ENCODE assay signal across 25 cellular contexts in the genomic region with DNA sequence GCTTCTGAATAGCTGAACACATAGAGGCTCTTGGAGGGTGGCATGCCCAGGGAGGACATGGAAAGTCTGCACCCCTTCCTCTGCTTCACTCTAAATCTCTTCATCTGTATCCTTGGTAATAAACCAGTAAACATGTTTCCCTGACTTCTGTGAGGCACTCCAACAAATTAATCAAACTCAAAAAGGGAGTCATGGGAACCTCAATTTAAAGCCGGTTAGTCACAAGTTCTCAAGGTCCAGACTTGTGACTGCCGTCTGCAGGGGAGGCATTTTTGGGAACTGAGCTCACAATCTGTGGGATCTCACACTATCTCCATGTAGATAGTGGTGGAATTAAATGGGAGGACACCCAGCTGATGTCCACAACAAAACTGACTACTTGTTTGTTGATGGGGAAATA. TPM values are rescaled to one million over a fixed set of nuclear protein-coding genes. Genes with fewer than 3 reads are reported as not detected.
A peak's percentile ranks its signal among the peaks of the same experiment; 100 is the strongest.
DNase-seq lines count a peak whose midpoint lies in the region; ATAC-seq, FAIRE-seq and TF ChIP-seq lines count a peak whose summit lies in the region.
"Had no signal": no experiment of that assay in that cellular context is flagged by ENCODE, and none has a peak within 500 bp of the region (broad histone marks: within the 10 kb centered on the region; RNA-seq: fewer than 3 reads in every experiment).

No MANE protein-coding gene starts in this region.

- no peaks in the 10 kb centered on the region for H3K9me2 ChIP-seq in GM23248 (ENCODE audit: insufficient read depth)

- H3K4me3 ChIP-seq in GM23248 (no peak overlapping the region), astrocyte of the cerebellum (ENCODE audit: low read depth, low read length) (no peak overlapping the region), HepG2 (replicated peaks in 1 of 3; ENCODE audit: insufficient read depth in 1 of 3, low read depth in 2 of 3, low read length in 3 of 3) (no peak overlapping the region), sigmoid colon (no peak overlapping the region)
- H3K4me3 ChIP-seq: transverse colon had no signal

- H3K79me2 ChIP-seq in GM23248 (ENCODE audit: insufficient read depth) (no peaks in the 10 kb centered on the region), HepG2 (ENCODE audit: insufficient read depth, low read length) (no peaks in the 10 kb centered on the region)

- H3K27ac Mint-ChIP-seq in activated T-cell treated with anti-CD3 and anti-CD28 coated beads, Interleukin-2, amount 50 U/mL, for 72 hours = no peak overlapping the region
- H3K27ac Mint-ChIP-seq: activated T-helper 2 cell treated with anti-CD3 and anti-CD28 coated beads, Interferon-gamma antibody, Interleukin-2, Interleukin-4, amounts not matched to agents 10 μg/mL and 5 μg/mL and 100 μg/mL, durations not matched to agents 14 hours and 24 hours and 36 hours; effector memory CD8-positive, alpha-beta T cell; T-helper 1 cell treated with Interleukin-12 subunit alpha and Interleukin-12 subunit beta and Interleukin-4 antibody, amounts not matched to agents 30 μg/mL and 1 μg/mL, for 36 hours had no signal

- H3K36me3 Mint-ChIP-seq in activated T-cell treated with anti-CD3 and anti-CD28 coated beads, Interleukin-2, amount 50 U/mL, for 72 hours (ENCODE audit: insufficient read depth in 2 of 2) = peaks cover 4 to 18% of the 10 kb centered on the region in 2 donors

- TF ChIP-seq POLR2A in HepG2 (IDR thresholded peaks at IDR 0.05; ENCODE audit: insufficient read depth in 1 of 2, low read depth in 2 of 2, low read length in 2 of 2) = no peak
- no peak for TF ChIP-seq POLR2A in sigmoid colon (IDR thresholded peaks at IDR 0.05)

- peaks cover 16% of the 10 kb centered on the region; the same call in 1 of the 2 replicates for H3K36me3 ChIP-seq in GM23248 (ENCODE audit: low read depth)
- H3K36me3 ChIP-seq in HepG2 (replicated peaks in 1 of 2; ENCODE audit: control insufficient read depth in 1 of 2, insufficient read depth in 2 of 2, low read length in 2 of 2) = peaks cover 6 to 28% of the 10 kb centered on the region in 2 experiments; a peak in 3 of 5 replicates
- peaks cover 0 to 59% (median 11%) of the 10 kb centered on the region in 4 donors for H3K36me3 ChIP-seq in sigmoid colon

- H2AFZ ChIP-seq in GM23248 = no peak overlapping the region
- no peak overlapping the region for H2AFZ ChIP-seq in HepG2 (ENCODE audit: low read length)

- H3K27me3 Mint-ChIP-seq in activated T-cell treated with anti-CD3 and anti-CD28 coated beads, Interleukin-2, amount 50 U/mL, for 72 hours (ENCODE audit: low read depth) = no peaks in the 10 kb centered on the region
- H3K27me3 Mint-ChIP-seq: CD4-positive, CD25-positive, alpha-beta regulatory T cell; effector memory CD8-positive, alpha-beta T cell had no signal

- no peak overlapping the region for H3K4me3 Mint-ChIP-seq in activated T-cell treated with anti-CD3 and anti-CD28 coated beads, Interleukin-2, amount 50 U/mL, for 72 hours
- H3K4me3 Mint-ChIP-seq: CD4-positive, CD25-positive, alpha-beta regulatory T cell; effector memory CD8-positive, alpha-beta T cell; H9; T-helper 1 cell treated with Interleukin-12 subunit alpha and Interleukin-12 subunit beta and Interleukin-4 antibody, amounts not matched to agents 30 μg/mL and 1 μg/mL, for 36 hours had no signal

- no peak for TF ChIP-seq CTCF in astrocyte of the cerebellum (IDR thresholded peaks at IDR 0.05; ENCODE audit: low read depth, low read length, missing control alignments)
- TF ChIP-seq CTCF in HepG2 (CRISPR knock-in tag; IDR thresholded peaks at IDR 0.05) = no peak
- no peak for TF ChIP-seq CTCF in sigmoid colon (IDR thresholded peaks at IDR 0.05)

- H3F3A ChIP-seq in GM23248 (ENCODE audit: insufficient read depth) = no peaks in the 10 kb centered on the region

- no peaks in the 10 kb centered on the region for H3K27me3 ChIP-seq in GM23248 (replicated peaks; ENCODE audit: insufficient read depth)
- no peaks in the 10 kb centered on the region for H3K27me3 ChIP-seq in HepG2 (ENCODE audit: control insufficient read depth in 1 of 2, insufficient read depth in 2 of 2, low read length in 2 of 2)
- no peaks in the 10 kb centered on the region for H3K27me3 ChIP-seq in sigmoid colon
- H3K27me3 ChIP-seq: transverse colon had no signal

- TF ChIP-seq EP300 in HepG2 (IDR thresholded peaks at IDR 0.05; ENCODE audit: low read depth in 2 of 2, low read length in 2 of 2) (no peak), HepG2 (CRISPR knock-in tag; IDR thresholded peaks at IDR 0.05; ENCODE audit: borderline replicate concordance) (no peak), sigmoid colon (IDR thresholded peaks at IDR 0.05) (no peak)

- peak overlapping the region; percentile 85 for H3K27ac ChIP-seq in GM23248
- no peak overlapping the region for H3K27ac ChIP-seq in HepG2 (ENCODE audit: extremely low read length, insufficient read depth, low read length)
- H3K27ac ChIP-seq in sigmoid colon = no peak overlapping the region
- H3K27ac ChIP-seq: transverse colon had no signal

- H4K20me1 ChIP-seq in GM23248 (ENCODE audit: insufficient read depth) (no peaks in the 10 kb centered on the region), HepG2 (ENCODE audit: insufficient read depth, low read length) (no peaks in the 10 kb centered on the region)

- no peak overlapping the region for H3K4me2 ChIP-seq in GM23248 (ENCODE audit: unreplicated experiment)
- H3K4me2 ChIP-seq in HepG2 (ENCODE audit: low read depth, low read length) = no peak overlapping the region

- H3K9me3 ChIP-seq in GM23248 (ENCODE audit: low read depth) = no peaks in the 10 kb centered on the region
- H3K9me3 ChIP-seq in HepG2 (ENCODE audit: low read length) = no peaks in the 10 kb centered on the region
- H3K9me3 ChIP-seq in sigmoid colon = no peaks in the 10 kb centered on the region
- H3K9me3 ChIP-seq: transverse colon had no signal

- POLR2A ChIA-PET in HepG2 (lab: Yijun Ruan, JAX) = no interaction called here

- no TSS peak for BruUV-seq in HepG2 (replicated peaks; lab: Mats Ljungman, UMichigan)

- no peak for FAIRE-seq in HepG2 (lab: Jason Lieb, UNC)
- FAIRE-seq: A204.1, GM19239 had no signal

- H3K4me1 ChIP-seq in GM23248 (ENCODE audit: insufficient read depth) (peaks cover 14% of the 10 kb centered on the region), HepG2 (ENCODE audit: insufficient read depth, low read length) (no peaks in the 10 kb centered on the region), sigmoid colon (peaks cover 0 to 8% (median 0%) of the 10 kb centered on the region in 4 donors)
- H3K4me1 ChIP-seq: transverse colon had no signal

- no peak for TF ChIP-seq RAD21 in HepG2 (CRISPR knock-in tag; IDR thresholded peaks at IDR 0.05)

- WGBS in GM23248 (ENCODE audit: low coverage in 1 of 2, low lambda C conversion rate in 2 of 2, missing lambda C conversion rate in 2 of 2), 2 experiments = 16 to 17% methylated on average over 2 of the region's 2 CpGs
- WGBS in HepG2 (ENCODE audit: low lambda C conversion rate) = 98% methylated on average over 2 of the region's 2 CpGs
- 91 to 92% methylated on average over 2 of the region's 2 CpGs for WGBS in sigmoid colon, 2 donors

- CTCF ChIA-PET in HepG2 (lab: Yijun Ruan, JAX; ENCODE audit: low intra/inter-chr PET ratio, low total read pairs) = no interaction called here

- H3K9me3 Mint-ChIP-seq in activated T-cell treated with anti-CD3 and anti-CD28 coated beads, Interleukin-2, amount 50 U/mL, for 72 hours = no peaks in the 10 kb centered on the region
- H3K9me3 Mint-ChIP-seq: activated T-helper 2 cell treated with anti-CD3 and anti-CD28 coated beads, Interferon-gamma antibody, Interleukin-2, Interleukin-4, amounts not matched to agents 10 μg/mL and 5 μg/mL and 100 μg/mL, durations not matched to agents 14 hours and 24 hours and 36 hours; effector memory CD8-positive, alpha-beta T cell; H9; T-helper 1 cell treated with Interleukin-12 subunit alpha and Interleukin-12 subunit beta and Interleukin-4 antibody, amounts not matched to agents 30 μg/mL and 1 μg/mL, for 36 hours had no signal

- H3K9ac ChIP-seq in GM23248 (peak overlapping the region; percentile 42), HepG2 (ENCODE audit: insufficient read depth, low read depth, low read length) (no peak overlapping the region)

- ATAC-seq in HepG2 = no peak
- ATAC-seq in activated T-cell treated with anti-CD3 and anti-CD28 coated beads, Interleukin-2, amount 50 U/mL, for 72 hours (replicated peaks in 1 of 2) = no peak
- ATAC-seq: effector memory CD8-positive, alpha-beta T cell; sciatic nerve; stimulated activated naive CD8-positive, alpha-beta T cell treated with anti-CD3 and anti-CD28 coated beads, Interleukin-15, Interleukin-2, amounts not matched to agents 100 U/mL and 50 U/mL, for 24 hours had no signal

- no peaks in the 10 kb centered on the region for H3K4me1 Mint-ChIP-seq in activated T-cell treated with anti-CD3 and anti-CD28 coated beads, Interleukin-2, amount 50 U/mL, for 72 hours (ENCODE audit: low read depth)

- DNase-seq in A172 (ENCODE audit: low spot score) (peak; percentile 48), GM23248 (peak; percentile 89), astrocyte of the cerebellum (ENCODE audit: low read depth) (peak; percentile 34), hepatic stellate cell (ENCODE audit: low spot score) (peak; percentile 73), HepG2 (ENCODE audit: low spot score) (no peak), sigmoid colon (no peak), iPS-NIHi11 (ENCODE audit: low spot score) (no peak)
- DNase-seq in activated T-cell treated with anti-CD3 and anti-CD28 coated beads, Interleukin-2, amount 50 U/mL, for 72 hours = no peak
- DNase-seq: CD4-positive, CD25-positive, alpha-beta regulatory T cell; effector memory CD8-positive, alpha-beta T cell; H9; hypothalamus; KG1; NCI-H1048; NCI-H526 treated with DMSO at 0.1 percent for 48 hours; occipital lobe; SHP77 treated with DMSO at 0.1 percent for 48 hours; stimulated activated CD4-positive, alpha-beta T cell treated with anti-CD3 and anti-CD28 coated beads, Interleukin-1b, Interleukin-23, amount 100 ng/mL, for 48 hours; stimulated activated naive CD8-positive, alpha-beta T cell treated with anti-CD3 and anti-CD28 coated beads, Interleukin-15, Interleukin-2, amounts not matched to agents 100 U/mL and 50 U/mL, for 24 hours; transverse colon had no signal

- intact Hi-C loops in HepG2 (cut with micrococcal nuclease; ENCODE audit: unreplicated experiment) (no loop called here), sigmoid colon (cut with DNase I) (no loop called here)

- in situ Hi-C loops in GM23248 (cut with MboI) = no loop called here
- in situ Hi-C loops in astrocyte of the cerebellum (cut with HindIII; ENCODE audit: low sequenced_read_pairs) = no loop called here
- in situ Hi-C loops in HepG2 (cut with HindIII; ENCODE audit: extremely low pct_ligation_motif_present, low pct_unique_long_range_greater_than_20kb) = no loop called here

RNA-seq across cellular contexts. Expression of gene STON1, which starts 33.1 kb away (rescaled TPM):
- total RNA-seq in A172 (2014; rRNA removed; shearing (Covaris generic)) = 2.5 and 3.4 TPM in 2 replicates
- 4.9 and 5.6 TPM in 2 replicates for total RNA-seq in GM23248 (2014; rRNA removed; shearing (Covaris generic))
- polyA plus RNA-seq in GM23248 (2016; fragmentation: Nextera tagmentation; extraction: Ambion mirVana) = 3.0 TPM in 2 replicates
- 0.09 TPM in 1 of 2 replicates, not detected in the other for total RNA-seq in HepG2 (2016; rRNA removed; fragmentation: Illumina TruSeq; extraction: Trizol)
- total RNA-seq in HepG2 (2016; cell fraction: cytosol; rRNA removed; fragmentation: Illumina TruSeq; extraction: Trizol; ENCODE audit: low read depth) = not detected in 2 replicates
- total RNA-seq in HepG2 (2016; cell fraction: insoluble cytoplasmic fraction; rRNA removed; fragmentation: Illumina TruSeq; extraction: Trizol) = 0.09 and 0.15 TPM in 2 replicates
- total RNA-seq in HepG2 (2016; cell fraction: membrane; rRNA removed; fragmentation: Illumina TruSeq; extraction: Trizol) = 0.06 TPM in 1 of 2 replicates, not detected in the other
- total RNA-seq in HepG2 (2016; cell fraction: nucleus; rRNA removed; fragmentation: Illumina TruSeq; extraction: Trizol) = 0.43 and 0.44 TPM in 2 replicates
- 0.26 and 0.28 TPM in 2 replicates for polyA plus RNA-seq in HepG2 (2011; rRNA removed)
- 0.13 and 0.18 TPM in 2 replicates for polyA plus RNA-seq in HepG2 (2011; cell fraction: cytosol; rRNA removed)
- polyA plus RNA-seq in HepG2 (2011; cell fraction: nucleus; rRNA removed) = 0.48 and 0.84 TPM in 2 replicates
- 0.12 and 0.28 TPM in 2 replicates for polyA plus RNA-seq in HepG2 (2012)
- not detected in 2 replicates for polyA plus RNA-seq in HepG2 (2016; cell fraction: cytosol; fragmentation: Illumina TruSeq; extraction: Trizol; ENCODE audit: low read depth)
- polyA plus RNA-seq in HepG2 (2016; cell fraction: insoluble cytoplasmic fraction; fragmentation: Illumina TruSeq; extraction: Trizol; ENCODE audit: low read depth) = not detected in 2 replicates
- not detected in 2 replicates for polyA plus RNA-seq in HepG2 (2016; cell fraction: membrane; fragmentation: Illumina TruSeq; extraction: Trizol; ENCODE audit: low read depth)
- 0.27 and 0.80 TPM in 2 replicates for polyA plus RNA-seq in HepG2 (2016; cell fraction: nucleus; fragmentation: Illumina TruSeq; extraction: Trizol; ENCODE audit: insufficient read depth, low read depth)
- polyA minus RNA-seq in HepG2 (2011; rRNA and poly(A)+ RNA removed; ENCODE audit: low replicate concordance) = 0.09 and 0.72 TPM in 2 replicates
- 0.18 TPM in 1 of 2 replicates, not detected in the other for polyA minus RNA-seq in HepG2 (2011; cell fraction: cytosol; rRNA and poly(A)+ RNA removed)
- 0.75 and 0.90 TPM in 2 replicates for polyA minus RNA-seq in HepG2 (2011; cell fraction: nucleus; rRNA and poly(A)+ RNA removed)
- total RNA-seq in sigmoid colon = 100 to 1,000 TPM; 121 to 218 (median 188) TPM
- 1 to 10 TPM; 1.8 to 6.1 (median 1.8) TPM for polyA plus RNA-seq in sigmoid colon
- 1 to 10 TPM; 1.9 to 2.8 TPM for total RNA-seq in activated T-cell treated with anti-CD3 and anti-CD28 coated beads, Interleukin-2, amount 50 U/mL, for 72 hours

RNA-seq across cellular contexts. Expression of gene PPP1R21, which starts 56.3 kb away (rescaled TPM):
- total RNA-seq in A172 (2014; rRNA removed; shearing (Covaris generic)) = 10.9 and 18.3 TPM in 2 replicates
- total RNA-seq in GM23248 (2014; rRNA removed; shearing (Covaris generic)) = 10.6 and 35.4 TPM in 2 replicates
- polyA plus RNA-seq in GM23248 (2016; fragmentation: Nextera tagmentation; extraction: Ambion mirVana) (15.0 and 16.7 TPM in 2 replicates), HepG2 (2011; rRNA removed) (18.8 and 21.9 TPM in 2 replicates), sigmoid colon (10 to 100 TPM; 16.5 to 27.0 (median 16.9) TPM)
- total RNA-seq in HepG2 (2016; rRNA removed; fragmentation: Illumina TruSeq; extraction: Trizol) (15.5 and 26.0 TPM in 2 replicates), sigmoid colon (10 to 100 TPM; 34.4 to 79.2 (median 51.6) TPM)
- total RNA-seq in HepG2 (2016; cell fraction: cytosol; rRNA removed; fragmentation: Illumina TruSeq; extraction: Trizol; ENCODE audit: low read depth) = 23.4 and 25.6 TPM in 2 replicates
- total RNA-seq in HepG2 (2016; cell fraction: insoluble cytoplasmic fraction; rRNA removed; fragmentation: Illumina TruSeq; extraction: Trizol) = 11.8 and 21.9 TPM in 2 replicates
- 17.4 and 18.5 TPM in 2 replicates for total RNA-seq in HepG2 (2016; cell fraction: membrane; rRNA removed; fragmentation: Illumina TruSeq; extraction: Trizol)
- total RNA-seq in HepG2 (2016; cell fraction: nucleus; rRNA removed; fragmentation: Illumina TruSeq; extraction: Trizol) = 19.8 and 24.1 TPM in 2 replicates
- polyA plus RNA-seq in HepG2 (2011; cell fraction: cytosol; rRNA removed) = 8.8 and 12.8 TPM in 2 replicates
- polyA plus RNA-seq in HepG2 (2011; cell fraction: nucleus; rRNA removed) = 17.9 and 22.6 TPM in 2 replicates
- 17.3 and 23.4 TPM in 2 replicates for polyA plus RNA-seq in HepG2 (2012)
- 4.0 and 5.5 TPM in 2 replicates for polyA plus RNA-seq in HepG2 (2016; cell fraction: cytosol; fragmentation: Illumina TruSeq; extraction: Trizol; ENCODE audit: low read depth)
- polyA plus RNA-seq in HepG2 (2016; cell fraction: insoluble cytoplasmic fraction; fragmentation: Illumina TruSeq; extraction: Trizol; ENCODE audit: low read depth) = 20.2 and 22.6 TPM in 2 replicates
- 9.9 and 10.8 TPM in 2 replicates for polyA plus RNA-seq in HepG2 (2016; cell fraction: membrane; fragmentation: Illumina TruSeq; extraction: Trizol; ENCODE audit: low read depth)
- polyA plus RNA-seq in HepG2 (2016; cell fraction: nucleus; fragmentation: Illumina TruSeq; extraction: Trizol; ENCODE audit: insufficient read depth, low read depth) = 22.0 and 24.6 TPM in 2 replicates
- 9.2 and 19.0 TPM in 2 replicates for polyA minus RNA-seq in HepG2 (2011; rRNA and poly(A)+ RNA removed; ENCODE audit: low replicate concordance)
- 7.7 and 8.6 TPM in 2 replicates for polyA minus RNA-seq in HepG2 (2011; cell fraction: cytosol; rRNA and poly(A)+ RNA removed)
- 43.3 and 50.4 TPM in 2 replicates for polyA minus RNA-seq in HepG2 (2011; cell fraction: nucleus; rRNA and poly(A)+ RNA removed)
- total RNA-seq in activated T-cell treated with anti-CD3 and anti-CD28 coated beads, Interleukin-2, amount 50 U/mL, for 72 hours = 10 to 100 TPM; 23.3 to 27.2 TPM

Comparison
In these comparisons a context has a peak if more than half of its experiments do, and no peak if none do; other contexts are left out.
1. DNase-seq: peak in A172 (single experiment), GM23248 (single experiment), astrocyte of the cerebellum (single experiment) and hepatic stellate cell (single experiment); none in HepG2 (single experiment), sigmoid colon (single experiment), iPS-NIHi11 (single experiment) and activated T-cell treated with anti-CD3 and anti-CD28 coated beads, Interleukin-2, amount 50 U/mL, for 72 hours (0 of 2).
2. RNA of gene STON1, which starts 33.1 kb away (total RNA-seq): 121 to 218 TPM in sigmoid colon; 4.9 to 5.6 TPM in GM23248, 2.5 to 3.4 TPM in A172, 1.9 to 2.8 TPM in activated T-cell treated with anti-CD3 and anti-CD28 coated beads, Interleukin-2, amount 50 U/mL, for 72 hours and 0.06 to 0.44 TPM in HepG2; every median in the first group is over 10 times any median in the second.